In the genomic region with DNA sequence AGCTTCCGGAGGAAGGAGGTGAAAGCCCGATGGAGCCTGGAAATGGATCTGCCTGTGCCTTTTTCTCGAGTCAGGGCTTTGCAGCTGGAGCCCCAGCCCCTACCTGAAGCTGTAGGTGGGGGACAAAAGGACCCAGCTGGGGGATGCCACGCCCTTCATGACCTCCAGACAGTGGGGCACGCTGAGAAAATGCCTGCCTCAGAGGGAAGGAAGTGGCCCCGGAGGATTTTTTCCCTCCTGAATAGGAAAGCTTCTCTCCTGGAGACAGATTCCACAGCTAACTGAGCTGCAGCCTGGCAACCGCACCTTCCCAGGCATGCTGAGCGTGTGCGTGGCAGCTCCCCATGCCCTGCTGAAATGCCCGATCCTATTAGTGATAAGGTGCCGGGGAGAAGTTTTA, we compare ENCODE assay signal across 21 cellular contexts. TPM values are rescaled to one million over a fixed set of nuclear protein-coding genes. Genes with fewer than 3 reads are reported as not detected.
"Had no signal": no experiment of that assay in that cellular context is flagged by ENCODE, and none has a peak within 500 bp of the region (broad histone marks: within the 10 kb centered on the region; RNA-seq: fewer than 3 reads in every experiment).

No MANE protein-coding gene starts in this region.

- H3K27ac Mint-ChIP-seq: memory B cell; stimulated activated naive B cell treated with anti-CD40 and anti-IgM and Interleukin-4, amounts not matched to agents 10 μg/mL and 1 μg/mL and 100 μg/mL, for 72 hours had no signal

- H3K36me3 ChIP-seq: cardiac muscle cell, spleen, thoracic aorta, upper lobe of left lung had no signal

- H3K4me1 ChIP-seq: foreskin keratinocyte, upper lobe of left lung had no signal

- H3K4me3 ChIP-seq: cardiac muscle cell, mucosa of descending colon, spleen, thoracic aorta, upper lobe of left lung had no signal

- DNase-seq: activated CD4-positive, alpha-beta T cell treated with anti-CD3 and anti-CD28 coated beads, Interleukin-2, amount 50 U/mL, for 1 hour; activated CD4-positive, CD25-positive, alpha-beta regulatory T cell; activated CD8-positive, alpha-beta memory T cell treated with anti-CD3 and anti-CD28 coated beads, Interleukin-2, amount 50 U/mL, for 4 hours; activated effector memory CD4-positive, alpha-beta T cell treated with Interleukin-2 at 50 U/mL for 16 hours; activated naive CD4-positive, alpha-beta T cell treated with anti-CD3 and anti-CD28 coated beads, Interleukin-2, amount 50 U/mL, for 16 hours; aorta; dermis blood vessel endothelial cell; foreskin keratinocyte; left ventricle myocardium superior; mucosa of descending colon; naive B cell; spleen; stimulated activated naive B cell treated with anti-CD40 and anti-IgM and Interleukin-4, amounts not matched to agents 10 μg/mL and 1 μg/mL and 100 μg/mL, for 72 hours; upper lobe of left lung had no signal

- H3K79me2 ChIP-seq: parathyroid adenoma had no signal

- H3K27ac ChIP-seq: cardiac muscle cell, foreskin keratinocyte, parathyroid adenoma, spleen, thoracic aorta, upper lobe of left lung had no signal

- H2AFZ ChIP-seq: parathyroid adenoma had no signal

- H3K36me3 Mint-ChIP-seq: memory B cell; naive B cell; stimulated activated naive B cell treated with anti-CD40 and anti-IgM and Interleukin-4, amounts not matched to agents 10 μg/mL and 1 μg/mL and 100 μg/mL, for 72 hours had no signal

- H3K9me3 ChIP-seq: mucosa of descending colon, thoracic aorta, upper lobe of left lung had no signal

- ATAC-seq: foreskin keratinocyte; left ventricle myocardium superior; mucosa of descending colon; stimulated activated naive B cell treated with anti-CD40 and anti-IgM and Interleukin-4, amounts not matched to agents 10 μg/mL and 1 μg/mL and 100 μg/mL, for 72 hours had no signal

- H3K4me3 Mint-ChIP-seq: memory B cell; naive B cell; stimulated activated naive B cell treated with anti-CD40 and anti-IgM and Interleukin-4, amounts not matched to agents 10 μg/mL and 1 μg/mL and 100 μg/mL, for 72 hours had no signal

- H3K27me3 ChIP-seq: cardiac muscle cell, foreskin keratinocyte, upper lobe of left lung had no signal

- H3K9ac ChIP-seq: parathyroid adenoma had no signal

RNA-seq across cellular contexts. Expression of a gene that starts 58.0 kb away (rescaled TPM):
- total RNA-seq: aorta, cardiac muscle cell, dermis blood vessel endothelial cell, epithelial cell of proximal tubule, fibroblast of lung, foreskin keratinocyte, kidney epithelial cell, left ventricle myocardium superior, mucosa of descending colon, thoracic aorta, upper lobe of left lung had no signal
